Comparison of ENCODE assay signal across 3 cellular contexts in the genomic region with DNA sequence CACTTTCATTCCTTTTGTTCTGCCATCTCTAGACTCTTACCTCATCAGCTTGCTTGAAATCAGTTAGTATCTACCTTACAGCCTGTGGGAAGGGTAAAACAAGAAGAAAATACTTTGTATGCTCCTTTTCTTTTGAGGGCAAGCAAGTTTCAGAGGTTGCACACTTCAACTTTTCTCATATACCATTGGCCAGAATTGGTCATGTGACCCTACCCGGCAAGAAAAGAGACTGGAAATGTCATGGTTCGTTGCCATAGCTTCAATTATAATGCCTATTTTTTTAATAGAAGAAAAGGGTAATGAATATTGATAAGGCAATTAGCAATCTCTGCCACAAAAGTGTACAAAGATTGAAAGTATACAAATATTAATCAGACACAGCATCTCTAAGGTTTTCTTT.
TF ChIP-seq lines count a peak whose summit lies in the region.

No MANE protein-coding gene starts in this region.

TF ChIP-seq in SK-N-SH, 30 proteins besides CTCF, POLR2A, EP300 and RAD21:
- TF ChIP-seq, protein P1, sequence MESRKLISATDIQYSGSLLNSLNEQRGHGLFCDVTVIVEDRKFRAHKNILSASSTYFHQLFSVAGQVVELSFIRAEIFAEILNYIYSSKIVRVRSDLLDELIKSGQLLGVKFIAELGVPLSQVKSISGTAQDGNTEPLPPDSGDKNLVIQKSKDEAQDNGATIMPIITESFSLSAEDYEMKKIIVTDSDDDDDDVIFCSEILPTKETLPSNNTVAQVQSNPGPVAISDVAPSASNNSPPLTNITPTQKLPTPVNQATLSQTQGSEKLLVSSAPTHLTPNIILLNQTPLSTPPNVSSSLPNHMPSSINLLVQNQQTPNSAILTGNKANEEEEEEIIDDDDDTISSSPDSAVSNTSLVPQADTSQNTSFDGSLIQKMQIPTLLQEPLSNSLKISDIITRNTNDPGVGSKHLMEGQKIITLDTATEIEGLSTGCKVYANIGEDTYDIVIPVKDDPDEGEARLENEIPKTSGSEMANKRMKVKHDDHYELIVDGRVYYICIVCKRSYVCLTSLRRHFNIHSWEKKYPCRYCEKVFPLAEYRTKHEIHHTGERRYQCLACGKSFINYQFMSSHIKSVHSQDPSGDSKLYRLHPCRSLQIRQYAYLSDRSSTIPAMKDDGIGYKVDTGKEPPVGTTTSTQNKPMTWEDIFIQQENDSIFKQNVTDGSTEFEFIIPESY (IDR thresholded peaks at IDR 0.05; ENCODE audit: borderline replicate concordance, low read depth) = no peak
- TF ChIP-seq, protein P2, sequence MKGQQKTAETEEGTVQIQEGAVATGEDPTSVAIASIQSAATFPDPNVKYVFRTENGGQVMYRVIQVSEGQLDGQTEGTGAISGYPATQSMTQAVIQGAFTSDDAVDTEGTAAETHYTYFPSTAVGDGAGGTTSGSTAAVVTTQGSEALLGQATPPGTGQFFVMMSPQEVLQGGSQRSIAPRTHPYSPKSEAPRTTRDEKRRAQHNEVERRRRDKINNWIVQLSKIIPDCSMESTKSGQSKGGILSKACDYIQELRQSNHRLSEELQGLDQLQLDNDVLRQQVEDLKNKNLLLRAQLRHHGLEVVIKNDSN (IDR thresholded peaks at IDR 0.05; ENCODE audit: borderline replicate concordance, low read depth) = peak; percentile 33; the same call in 1 of the 2 replicates
- no peak for TF ChIP-seq SIN3A (IDR thresholded peaks at IDR 0.05; ENCODE audit: borderline replicate concordance, low read depth, low read length)
- TF ChIP-seq, protein P3, sequence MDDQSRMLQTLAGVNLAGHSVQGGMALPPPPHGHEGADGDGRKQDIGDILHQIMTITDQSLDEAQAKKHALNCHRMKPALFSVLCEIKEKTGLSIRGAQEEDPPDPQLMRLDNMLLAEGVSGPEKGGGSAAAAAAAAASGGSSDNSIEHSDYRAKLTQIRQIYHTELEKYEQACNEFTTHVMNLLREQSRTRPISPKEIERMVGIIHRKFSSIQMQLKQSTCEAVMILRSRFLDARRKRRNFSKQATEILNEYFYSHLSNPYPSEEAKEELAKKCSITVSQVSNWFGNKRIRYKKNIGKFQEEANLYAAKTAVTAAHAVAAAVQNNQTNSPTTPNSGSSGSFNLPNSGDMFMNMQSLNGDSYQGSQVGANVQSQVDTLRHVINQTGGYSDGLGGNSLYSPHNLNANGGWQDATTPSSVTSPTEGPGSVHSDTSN (IDR thresholded peaks at IDR 0.05) = no peak
- TF ChIP-seq, protein P4, sequence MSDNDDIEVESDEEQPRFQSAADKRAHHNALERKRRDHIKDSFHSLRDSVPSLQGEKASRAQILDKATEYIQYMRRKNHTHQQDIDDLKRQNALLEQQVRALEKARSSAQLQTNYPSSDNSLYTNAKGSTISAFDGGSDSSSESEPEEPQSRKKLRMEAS (IDR thresholded peaks at IDR 0.05; ENCODE audit: low read depth) = no peak

TF ChIP-seq in SK-N-SH treated with all-trans-retinoic acid at 6 μM for 48 hours, 23 proteins besides CTCF, POLR2A, EP300 and RAD21 (continued from another document):
- TF ChIP-seq, protein P5, sequence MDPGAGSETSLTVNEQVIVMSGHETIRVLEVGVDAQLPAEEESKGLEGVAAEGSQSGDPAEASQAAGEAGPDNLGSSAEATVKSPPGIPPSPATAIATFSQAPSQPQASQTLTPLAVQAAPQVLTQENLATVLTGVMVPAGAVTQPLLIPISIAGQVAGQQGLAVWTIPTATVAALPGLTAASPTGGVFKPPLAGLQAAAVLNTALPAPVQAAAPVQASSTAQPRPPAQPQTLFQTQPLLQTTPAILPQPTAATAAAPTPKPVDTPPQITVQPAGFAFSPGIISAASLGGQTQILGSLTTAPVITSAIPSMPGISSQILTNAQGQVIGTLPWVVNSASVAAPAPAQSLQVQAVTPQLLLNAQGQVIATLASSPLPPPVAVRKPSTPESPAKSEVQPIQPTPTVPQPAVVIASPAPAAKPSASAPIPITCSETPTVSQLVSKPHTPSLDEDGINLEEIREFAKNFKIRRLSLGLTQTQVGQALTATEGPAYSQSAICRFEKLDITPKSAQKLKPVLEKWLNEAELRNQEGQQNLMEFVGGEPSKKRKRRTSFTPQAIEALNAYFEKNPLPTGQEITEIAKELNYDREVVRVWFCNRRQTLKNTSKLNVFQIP (CRISPR knock-in tag; IDR thresholded peaks at IDR 0.05; ENCODE audit: borderline replicate concordance, low read depth) = no peak
- TF ChIP-seq BACH2 (CRISPR knock-in tag; IDR thresholded peaks at IDR 0.05; ENCODE audit: borderline replicate concordance) (no peak), ESRRG (CRISPR knock-in tag; IDR thresholded peaks at IDR 0.05) (no peak), SNAI2 (CRISPR knock-in tag; IDR thresholded peaks at IDR 0.05) (no peak), ZNF565 (CRISPR knock-in tag; conservative IDR thresholded peaks at IDR 0.05; ENCODE audit: low read depth) (no peak), RARB (CRISPR knock-in tag; IDR thresholded peaks at IDR 0.05) (no peak), CSDC2 (CRISPR knock-in tag; IDR thresholded peaks at IDR 0.05) (no peak), ZC3H10 (CRISPR knock-in tag; IDR thresholded peaks at IDR 0.05) (no peak), ARNTL (CRISPR knock-in tag; IDR thresholded peaks at IDR 0.05; ENCODE audit: borderline replicate concordance, low read depth) (no peak), ZNF70 (CRISPR knock-in tag; IDR thresholded peaks at IDR 0.05) (no peak), ZFP30 (CRISPR knock-in tag; IDR thresholded peaks at IDR 0.05) (no peak), TCF4 (CRISPR knock-in tag; IDR thresholded peaks at IDR 0.05; ENCODE audit: borderline replicate concordance) (no peak), GLIS3 (CRISPR knock-in tag; IDR thresholded peaks at IDR 0.05) (no peak), PPARA (CRISPR knock-in tag; IDR thresholded peaks at IDR 0.05; ENCODE audit: borderline replicate concordance) (no peak), ZNF8 (CRISPR knock-in tag; IDR thresholded peaks at IDR 0.05) (no peak)
- TF ChIP-seq, protein P6, sequence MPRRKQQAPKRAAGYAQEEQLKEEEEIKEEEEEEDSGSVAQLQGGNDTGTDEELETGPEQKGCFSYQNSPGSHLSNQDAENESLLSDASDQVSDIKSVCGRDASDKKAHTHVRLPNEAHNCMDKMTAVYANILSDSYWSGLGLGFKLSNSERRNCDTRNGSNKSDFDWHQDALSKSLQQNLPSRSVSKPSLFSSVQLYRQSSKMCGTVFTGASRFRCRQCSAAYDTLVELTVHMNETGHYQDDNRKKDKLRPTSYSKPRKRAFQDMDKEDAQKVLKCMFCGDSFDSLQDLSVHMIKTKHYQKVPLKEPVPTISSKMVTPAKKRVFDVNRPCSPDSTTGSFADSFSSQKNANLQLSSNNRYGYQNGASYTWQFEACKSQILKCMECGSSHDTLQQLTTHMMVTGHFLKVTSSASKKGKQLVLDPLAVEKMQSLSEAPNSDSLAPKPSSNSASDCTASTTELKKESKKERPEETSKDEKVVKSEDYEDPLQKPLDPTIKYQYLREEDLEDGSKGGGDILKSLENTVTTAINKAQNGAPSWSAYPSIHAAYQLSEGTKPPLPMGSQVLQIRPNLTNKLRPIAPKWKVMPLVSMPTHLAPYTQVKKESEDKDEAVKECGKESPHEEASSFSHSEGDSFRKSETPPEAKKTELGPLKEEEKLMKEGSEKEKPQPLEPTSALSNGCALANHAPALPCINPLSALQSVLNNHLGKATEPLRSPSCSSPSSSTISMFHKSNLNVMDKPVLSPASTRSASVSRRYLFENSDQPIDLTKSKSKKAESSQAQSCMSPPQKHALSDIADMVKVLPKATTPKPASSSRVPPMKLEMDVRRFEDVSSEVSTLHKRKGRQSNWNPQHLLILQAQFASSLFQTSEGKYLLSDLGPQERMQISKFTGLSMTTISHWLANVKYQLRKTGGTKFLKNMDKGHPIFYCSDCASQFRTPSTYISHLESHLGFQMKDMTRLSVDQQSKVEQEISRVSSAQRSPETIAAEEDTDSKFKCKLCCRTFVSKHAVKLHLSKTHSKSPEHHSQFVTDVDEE (CRISPR knock-in tag; IDR thresholded peaks at IDR 0.05) = no peak
- TF ChIP-seq, protein P7, sequence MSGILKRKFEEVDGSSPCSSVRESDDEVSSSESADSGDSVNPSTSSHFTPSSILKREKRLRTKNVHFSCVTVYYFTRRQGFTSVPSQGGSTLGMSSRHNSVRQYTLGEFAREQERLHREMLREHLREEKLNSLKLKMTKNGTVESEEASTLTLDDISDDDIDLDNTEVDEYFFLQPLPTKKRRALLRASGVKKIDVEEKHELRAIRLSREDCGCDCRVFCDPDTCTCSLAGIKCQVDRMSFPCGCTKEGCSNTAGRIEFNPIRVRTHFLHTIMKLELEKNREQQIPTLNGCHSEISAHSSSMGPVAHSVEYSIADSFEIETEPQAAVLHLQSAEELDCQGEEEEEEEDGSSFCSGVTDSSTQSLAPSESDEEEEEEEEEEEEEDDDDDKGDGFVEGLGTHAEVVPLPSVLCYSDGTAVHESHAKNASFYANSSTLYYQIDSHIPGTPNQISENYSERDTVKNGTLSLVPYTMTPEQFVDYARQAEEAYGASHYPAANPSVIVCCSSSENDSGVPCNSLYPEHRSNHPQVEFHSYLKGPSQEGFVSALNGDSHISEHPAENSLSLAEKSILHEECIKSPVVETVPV (CRISPR knock-in tag; IDR thresholded peaks at IDR 0.05) = no peak

TF ChIP-seq in WTC11, 78 proteins besides CTCF, POLR2A, EP300 and RAD21 (continued from another document):
- TF ChIP-seq, protein P8, sequence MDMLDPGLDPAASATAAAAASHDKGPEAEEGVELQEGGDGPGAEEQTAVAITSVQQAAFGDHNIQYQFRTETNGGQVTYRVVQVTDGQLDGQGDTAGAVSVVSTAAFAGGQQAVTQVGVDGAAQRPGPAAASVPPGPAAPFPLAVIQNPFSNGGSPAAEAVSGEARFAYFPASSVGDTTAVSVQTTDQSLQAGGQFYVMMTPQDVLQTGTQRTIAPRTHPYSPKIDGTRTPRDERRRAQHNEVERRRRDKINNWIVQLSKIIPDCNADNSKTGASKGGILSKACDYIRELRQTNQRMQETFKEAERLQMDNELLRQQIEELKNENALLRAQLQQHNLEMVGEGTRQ (CRISPR knock-in tag; IDR thresholded peaks at IDR 0.05) = peak; percentile 63
- no peak for TF ChIP-seq NR3C1 (CRISPR knock-in tag; conservative IDR thresholded peaks at IDR 0.05; ENCODE audit: low read depth)
- TF ChIP-seq MYBL2 (CRISPR knock-in tag; IDR thresholded peaks at IDR 0.05) = no peak
- TF ChIP-seq, protein P2 (CRISPR knock-in tag; IDR thresholded peaks at IDR 0.05) = 0 out of 2 replicates have a peak, but pooled peaks have one; percentile 28
- TF ChIP-seq SMAD4 (CRISPR knock-in tag; IDR thresholded peaks at IDR 0.05) = no peak
- TF ChIP-seq JUN (CRISPR knock-in tag; IDR thresholded peaks at IDR 0.05) = no peak
- no peak for TF ChIP-seq ZNF263 (CRISPR knock-in tag; IDR thresholded peaks at IDR 0.05; ENCODE audit: low read depth)
